ENCODE assay signal across 13 cellular contexts in the genomic region with DNA sequence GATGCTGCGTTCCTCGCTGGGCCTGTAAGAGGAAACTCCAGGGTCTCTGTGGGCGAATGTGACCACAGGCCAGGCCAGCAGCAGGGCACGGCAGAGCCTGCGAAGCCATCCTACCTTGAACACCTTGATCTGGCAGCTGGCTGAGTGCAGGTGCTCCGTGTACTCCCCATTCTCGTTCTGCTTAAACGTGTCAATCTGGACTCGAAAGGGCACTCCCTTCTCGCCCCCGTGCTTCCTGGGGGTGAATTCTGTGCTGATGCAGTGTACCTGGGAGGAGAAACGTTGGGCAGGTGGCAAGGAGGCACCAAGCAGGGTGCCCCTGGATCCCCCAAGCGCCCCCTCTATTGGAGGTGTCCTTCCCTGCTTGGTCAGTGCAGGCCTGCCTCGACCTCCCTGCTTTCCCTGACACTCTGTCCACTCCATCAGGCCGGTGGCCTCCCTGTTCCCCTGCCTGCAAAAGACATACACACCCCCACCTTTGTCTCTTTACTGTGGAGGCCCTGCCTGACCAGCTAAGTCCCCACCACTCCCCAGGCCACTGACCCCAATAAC. TPM values are rescaled to one million over a fixed set of nuclear protein-coding genes. Genes with fewer than 3 reads are reported as not detected.
DNase-seq lines count a peak whose midpoint lies in the region; ATAC-seq and TF ChIP-seq lines count a peak whose summit lies in the region.
"Had no signal": no experiment of that assay in that cellular context is flagged by ENCODE, and none has a peak within 500 bp of the region (broad histone marks: within the 10 kb centered on the region; RNA-seq: fewer than 3 reads in every experiment).

No MANE protein-coding gene starts in this region.

- H3K9me3 Mint-ChIP-seq in CD4-positive, alpha-beta T cell = no peaks in the 10 kb centered on the region

- DNase-seq in cardiac septum (ENCODE audit: low spot score) = peak; percentile 43
- DNase-seq in left cardiac atrium = no peak
- peak; percentile 27 for DNase-seq in lower lobe of right lung
- peak; percentile 18 for DNase-seq in sciatic nerve (ENCODE audit: low spot score)
- no peak for DNase-seq in CD4-positive, alpha-beta T cell
- DNase-seq: ACHN; Calu3; CD4-positive, CD25-positive, alpha-beta regulatory T cell; DMS 273 treated with DMSO at 0.1 percent for 48 hours had no signal

- H3K4me3 ChIP-seq in lower lobe of right lung = no peak overlapping the region
- H3K4me3 ChIP-seq: BLaER1 treated with 17β-estradiol and CSF1 and Interleukin-3, amounts not matched to agents 10 nM and 100 nM had no signal

- H3K36me3 Mint-ChIP-seq in CD4-positive, alpha-beta T cell (ENCODE audit: low read depth) = no peaks in the 10 kb centered on the region
- H3K36me3 Mint-ChIP-seq: CD4-positive, CD25-positive, alpha-beta regulatory T cell had no signal

- intact Hi-C loops in cardiac septum (cut with DNase I) = no loop called here
- intact Hi-C loops in left cardiac atrium (cut with DNase I) = no loop called here
- intact Hi-C loops in lower lobe of right lung (cut with DNase I) = no loop called here
- intact Hi-C loops in sciatic nerve (cut with DNase I) = no loop called here
- intact Hi-C loops in CD4-positive, alpha-beta T cell (cut with DNase I, micrococcal nuclease) = no loop called here

- no peak overlapping the region for H3K27ac Mint-ChIP-seq in CD4-positive, alpha-beta T cell
- H3K27ac Mint-ChIP-seq: CD4-positive, CD25-positive, alpha-beta regulatory T cell had no signal

- no peaks in the 10 kb centered on the region for H3K27me3 Mint-ChIP-seq in CD4-positive, alpha-beta T cell

- peaks cover 13% of the 10 kb centered on the region for H3K36me3 ChIP-seq in lower lobe of right lung
- H3K36me3 ChIP-seq: BLaER1 treated with 17β-estradiol and CSF1 and Interleukin-3, amounts not matched to agents 10 nM and 100 nM had no signal

- H3K27ac ChIP-seq in lower lobe of right lung = no peak overlapping the region
- no peak overlapping the region for H3K27ac ChIP-seq in CD4-positive, alpha-beta T cell (ENCODE audit: low read depth, low read length)
- H3K27ac ChIP-seq: BLaER1 treated with 17β-estradiol and CSF1 and Interleukin-3, amounts not matched to agents 10 nM and 100 nM had no signal

- TF ChIP-seq CTCF in lower lobe of right lung (IDR thresholded peaks at IDR 0.05) = no peak
- TF ChIP-seq CTCF in CD4-positive, alpha-beta T cell (IDR thresholded peaks at IDR 0.05) = no peak

- no peak overlapping the region for H3K4me3 Mint-ChIP-seq in CD4-positive, alpha-beta T cell
- H3K4me3 Mint-ChIP-seq: CD4-positive, CD25-positive, alpha-beta regulatory T cell had no signal

- no peaks in the 10 kb centered on the region for H3K9me3 ChIP-seq in lower lobe of right lung
- no peaks in the 10 kb centered on the region for H3K9me3 ChIP-seq in CD4-positive, alpha-beta T cell (ENCODE audit: control insufficient read depth, low read length)
- H3K9me3 ChIP-seq: BLaER1 treated with 17β-estradiol and CSF1 and Interleukin-3, amounts not matched to agents 10 nM and 100 nM had no signal

- POLR2A ChIA-PET in CD4-positive, alpha-beta T cell (lab: Charles Lee) = no interaction called here

- no peaks in the 10 kb centered on the region for H3K27me3 ChIP-seq in lower lobe of right lung (ENCODE audit: low read depth)
- no peaks in the 10 kb centered on the region for H3K27me3 ChIP-seq in CD4-positive, alpha-beta T cell (ENCODE audit: control insufficient read depth, insufficient read depth, low read length)
- H3K27me3 ChIP-seq: BLaER1 treated with 17β-estradiol and CSF1 and Interleukin-3, amounts not matched to agents 10 nM and 100 nM had no signal

- CTCF ChIA-PET in CD4-positive, alpha-beta T cell (lab: Charles Lee) = no interaction called here

- H3K4me1 ChIP-seq in lower lobe of right lung = no peaks in the 10 kb centered on the region

- ATAC-seq in left cardiac atrium (no peak), lower lobe of right lung (no peak), sciatic nerve (no peak), HG02973 (IDR thresholded peaks at IDR 0.05; ENCODE audit: unreplicated experiment) (no peak), GM21360 (IDR thresholded peaks at IDR 0.05; ENCODE audit: unreplicated experiment) (no peak)
- ATAC-seq in CD4-positive, alpha-beta T cell (ENCODE audit: poor library complexity) = no peak
- ATAC-seq: HepG2 had no signal

- H3K4me1 Mint-ChIP-seq in CD4-positive, alpha-beta T cell (ENCODE audit: low read depth) = no peaks in the 10 kb centered on the region
- H3K4me1 Mint-ChIP-seq: CD4-positive, CD25-positive, alpha-beta regulatory T cell had no signal

RNA-seq across cellular contexts. Expression of a gene that starts 38.2 kb away (rescaled TPM):
- total RNA-seq in cardiac septum = 0.03 TPM
- total RNA-seq in left cardiac atrium = under 1 TPM; 0.60 to 0.82 TPM
- 19.2 TPM for total RNA-seq in lower lobe of right lung
- 0.27 TPM for total RNA-seq in sciatic nerve
- under 1 TPM; 0.17 to 0.30 TPM for total RNA-seq in CD4-positive, alpha-beta T cell
- total RNA-seq: HepG2 had no signal

Comparison
In these comparisons a context has a peak if more than half of its experiments do, and no peak if none do; other contexts are left out.
1. DNase-seq: peak in cardiac septum (single experiment), lower lobe of right lung (single experiment) and sciatic nerve (single experiment); none in left cardiac atrium (single experiment) and CD4-positive, alpha-beta T cell (0 of 10).
2. RNA of a gene that starts 38.2 kb away (total RNA-seq): 19.2 TPM in lower lobe of right lung (single experiment); 0.60 to 0.82 TPM in left cardiac atrium, 0.17 to 0.30 TPM in CD4-positive, alpha-beta T cell, 0.27 TPM in sciatic nerve (single experiment) and 0.03 TPM in cardiac septum (single experiment); every median in the first group is over 10 times any median in the second.